ENCODE assay signal across 8 cellular contexts in genomic region chr14:68268197-68268596, GRCh38.
DNase-seq lines count a peak whose midpoint lies in the region; ATAC-seq and TF ChIP-seq lines count a peak whose summit lies in the region.

No MANE protein-coding gene starts in this region.

- H3K4me1 ChIP-seq in smooth muscle cell (ENCODE audit: low read depth) (peaks cover 25% of the 10 kb centered on the region), neuronal stem cell (ENCODE audit: control insufficient read depth in 2 of 2, insufficient read depth in 1 of 2, low read depth in 1 of 2, low read length in 2 of 2) (peaks cover 3 to 10% of the 10 kb centered on the region in 2 donors)

- no peak overlapping the region for H3K9ac ChIP-seq in smooth muscle cell (ENCODE audit: low read depth)
- H3K9ac ChIP-seq in neuronal stem cell (ENCODE audit: low read depth, low read length, poor library complexity), result no peak overlapping the region

- H2AFZ ChIP-seq in smooth muscle cell (ENCODE audit: low read depth) (no peak overlapping the region), neuronal stem cell (ENCODE audit: low read length) (no peak overlapping the region)

- H3K9me3 ChIP-seq in smooth muscle cell (replicated peaks; ENCODE audit: low read depth), result no peaks in the 10 kb centered on the region
- peaks cover 0 to 3% of the 10 kb centered on the region in 2 donors for H3K9me3 ChIP-seq in neuronal stem cell (replicated peaks in 1 of 2; ENCODE audit: control insufficient read depth in 2 of 2, insufficient read depth in 1 of 2, low read depth in 1 of 2, low read length in 2 of 2)

- H2BK15ac ChIP-seq in neuronal stem cell (ENCODE audit: low read length), result no peak overlapping the region

- no peaks in the 10 kb centered on the region for H3K9me3 Mint-ChIP-seq in T-helper 2 cell treated with Interferon-gamma antibody and Interleukin-4, amounts not matched to agents 5 μg/mL and 100 μg/mL, for 36 hours
- H3K9me3 Mint-ChIP-seq in activated T-helper 2 cell treated with anti-CD3 and anti-CD28 coated beads, Interferon-gamma antibody, Interleukin-2, Interleukin-4, amounts not matched to agents 10 μg/mL and 5 μg/mL and 100 μg/mL, durations not matched to agents 14 hours and 24 hours and 36 hours, result no peaks in the 10 kb centered on the region

- no peak overlapping the region for H3K4ac ChIP-seq in neuronal stem cell (ENCODE audit: low read length)

- no peak overlapping the region for H2BK120ac ChIP-seq in neuronal stem cell (ENCODE audit: low read depth, low read length)

- no peak overlapping the region for H2BK5ac ChIP-seq in neuronal stem cell (ENCODE audit: low read length)

- H3K27me3 ChIP-seq in smooth muscle cell (ENCODE audit: low read depth), result no peaks in the 10 kb centered on the region
- no peaks in the 10 kb centered on the region for H3K27me3 ChIP-seq in neuronal stem cell (ENCODE audit: control insufficient read depth in 3 of 3, insufficient read depth in 3 of 3, low read depth in 1 of 3, low read length in 3 of 3)

- H3K27me3 Mint-ChIP-seq in T-helper 2 cell treated with Interferon-gamma antibody and Interleukin-4, amounts not matched to agents 5 μg/mL and 100 μg/mL, for 36 hours (ENCODE audit: low read depth), result no peaks in the 10 kb centered on the region
- H3K27me3 Mint-ChIP-seq in activated T-helper 2 cell treated with anti-CD3 and anti-CD28 coated beads, Interferon-gamma antibody, Interleukin-2, Interleukin-4, amounts not matched to agents 10 μg/mL and 5 μg/mL and 100 μg/mL, durations not matched to agents 14 hours and 24 hours and 36 hours (ENCODE audit: low read depth), result no peaks in the 10 kb centered on the region

- H3K23ac ChIP-seq in neuronal stem cell (ENCODE audit: low read depth, low read length, poor library complexity), result no peak overlapping the region

- H4K91ac ChIP-seq in neuronal stem cell (ENCODE audit: low read depth, low read length, poor library complexity), result no peak overlapping the region

- H3K36me3 Mint-ChIP-seq in T-helper 2 cell treated with Interferon-gamma antibody and Interleukin-4, amounts not matched to agents 5 μg/mL and 100 μg/mL, for 36 hours (ENCODE audit: low read depth), result no peaks in the 10 kb centered on the region
- H3K36me3 Mint-ChIP-seq in activated T-helper 2 cell treated with anti-CD3 and anti-CD28 coated beads, Interferon-gamma antibody, Interleukin-2, Interleukin-4, amounts not matched to agents 10 μg/mL and 5 μg/mL and 100 μg/mL, durations not matched to agents 14 hours and 24 hours and 36 hours (ENCODE audit: low read depth), result no peaks in the 10 kb centered on the region

- no peaks in the 10 kb centered on the region for H4K20me1 ChIP-seq in smooth muscle cell (ENCODE audit: low read depth)

- H3K18ac ChIP-seq in neuronal stem cell (ENCODE audit: low read length), result no peak overlapping the region

- no peak overlapping the region for H3K14ac ChIP-seq in neuronal stem cell (ENCODE audit: low read length)

- H3F3A ChIP-seq in smooth muscle cell (ENCODE audit: low read depth), result peaks cover 11% of the 10 kb centered on the region

- no peak for DNase-seq in T-helper 2 cell treated with Interferon-gamma antibody and Interleukin-4, amounts not matched to agents 5 μg/mL and 100 μg/mL, for 36 hours (ENCODE audit: low spot score)
- DNase-seq in smooth muscle cell (lab: John Stamatoyannopoulos, UW; ENCODE audit: unreplicated experiment) (no peak), SW480 (ENCODE audit: low spot score) (no peak), neuronal stem cell (ENCODE audit: low spot score) (no peak), T1000 (lab: John Stamatoyannopoulos, UW) (no peak)
- no peak for DNase-seq in activated T-helper 2 cell treated with anti-CD3 and anti-CD28 coated beads, Interferon-gamma antibody, Interleukin-2, Interleukin-4, amounts not matched to agents 10 μg/mL and 5 μg/mL and 100 μg/mL, durations not matched to agents 14 hours and 24 hours and 36 hours (ENCODE audit: low spot score)

- no peak overlapping the region for H4K8ac ChIP-seq in neuronal stem cell (ENCODE audit: low read depth, low read length)

- H2AK5ac ChIP-seq in neuronal stem cell (ENCODE audit: low read depth, low read length), result no peak overlapping the region

- no peak overlapping the region for H3K4me3 Mint-ChIP-seq in T-helper 2 cell treated with Interferon-gamma antibody and Interleukin-4, amounts not matched to agents 5 μg/mL and 100 μg/mL, for 36 hours
- H3K4me3 Mint-ChIP-seq in activated T-helper 2 cell treated with anti-CD3 and anti-CD28 coated beads, Interferon-gamma antibody, Interleukin-2, Interleukin-4, amounts not matched to agents 10 μg/mL and 5 μg/mL and 100 μg/mL, durations not matched to agents 14 hours and 24 hours and 36 hours (ENCODE audit: low read depth), result no peak overlapping the region

- intact Hi-C loops in activated T-helper 2 cell treated with anti-CD3 and anti-CD28 coated beads, Interferon-gamma antibody, Interleukin-2, Interleukin-4, amounts not matched to agents 10 μg/mL and 5 μg/mL and 100 μg/mL, durations not matched to agents 14 hours and 24 hours and 36 hours (cut with micrococcal nuclease), result no loop called here

- H3K4me2 ChIP-seq in smooth muscle cell (peak overlapping the region; percentile 37), neuronal stem cell (ENCODE audit: insufficient read depth, low read length, poor library complexity, severe bottlenecking) (no peak overlapping the region)

- no peak for TF ChIP-seq CTCF in smooth muscle cell (IDR thresholded peaks at IDR 0.05; ENCODE audit: borderline replicate concordance, insufficient read depth, poor library complexity, severe bottlenecking)

- H3K27ac ChIP-seq in smooth muscle cell (ENCODE audit: low read depth), result peak overlapping the region; percentile 68
- H3K27ac ChIP-seq in neuronal stem cell (replicated peaks; ENCODE audit: low read length), result no peak overlapping the region

- H3K79me1 ChIP-seq in neuronal stem cell (ENCODE audit: low read depth, low read length), result no peaks in the 10 kb centered on the region

- H3K4me1 Mint-ChIP-seq in T-helper 2 cell treated with Interferon-gamma antibody and Interleukin-4, amounts not matched to agents 5 μg/mL and 100 μg/mL, for 36 hours (ENCODE audit: low read depth), result peaks cover 23% of the 10 kb centered on the region
- peaks cover 28% of the 10 kb centered on the region for H3K4me1 Mint-ChIP-seq in activated T-helper 2 cell treated with anti-CD3 and anti-CD28 coated beads, Interferon-gamma antibody, Interleukin-2, Interleukin-4, amounts not matched to agents 10 μg/mL and 5 μg/mL and 100 μg/mL, durations not matched to agents 14 hours and 24 hours and 36 hours (ENCODE audit: low read depth)

- 88% methylated on average over 2 of the region's 2 CpGs for WGBS in smooth muscle cell (ENCODE audit: low lambda C conversion rate)
- no CpG with 5 or more reads among the region's 2 CpGs for WGBS in neuronal stem cell (ENCODE audit: extremely low coverage in 2 of 2, insufficient read length in 2 of 2, insufficient replicate concordance in 1 of 2), 2 donors

- H3K4me3 ChIP-seq in smooth muscle cell (no peak overlapping the region), neuronal stem cell (ENCODE audit: low read length in 2 of 2) (no peak overlapping the region)

- no peaks in the 10 kb centered on the region for H3K79me2 ChIP-seq in smooth muscle cell (ENCODE audit: low read depth)

- H3K36me3 ChIP-seq in smooth muscle cell (ENCODE audit: low read depth) (no peaks in the 10 kb centered on the region), neuronal stem cell (replicated peaks in 1 of 2; ENCODE audit: control insufficient read depth in 2 of 2, insufficient read depth in 2 of 2, low read length in 2 of 2) (no peaks in the 10 kb centered on the region)

- ATAC-seq in GM19023 (IDR thresholded peaks at IDR 0.05; ENCODE audit: unreplicated experiment), result peak; percentile 58
- ATAC-seq in HG02973 (IDR thresholded peaks at IDR 0.05; ENCODE audit: unreplicated experiment), result peak; percentile 48

- no peak overlapping the region for H2BK12ac ChIP-seq in neuronal stem cell (ENCODE audit: low read length)

- peak overlapping the region; percentile 26 for H3K27ac Mint-ChIP-seq in T-helper 2 cell treated with Interferon-gamma antibody and Interleukin-4, amounts not matched to agents 5 μg/mL and 100 μg/mL, for 36 hours
- H3K27ac Mint-ChIP-seq in activated T-helper 2 cell treated with anti-CD3 and anti-CD28 coated beads, Interferon-gamma antibody, Interleukin-2, Interleukin-4, amounts not matched to agents 10 μg/mL and 5 μg/mL and 100 μg/mL, durations not matched to agents 14 hours and 24 hours and 36 hours, result no peak overlapping the region
